ENCODE assay signal across 20 cellular contexts in the genomic region with DNA sequence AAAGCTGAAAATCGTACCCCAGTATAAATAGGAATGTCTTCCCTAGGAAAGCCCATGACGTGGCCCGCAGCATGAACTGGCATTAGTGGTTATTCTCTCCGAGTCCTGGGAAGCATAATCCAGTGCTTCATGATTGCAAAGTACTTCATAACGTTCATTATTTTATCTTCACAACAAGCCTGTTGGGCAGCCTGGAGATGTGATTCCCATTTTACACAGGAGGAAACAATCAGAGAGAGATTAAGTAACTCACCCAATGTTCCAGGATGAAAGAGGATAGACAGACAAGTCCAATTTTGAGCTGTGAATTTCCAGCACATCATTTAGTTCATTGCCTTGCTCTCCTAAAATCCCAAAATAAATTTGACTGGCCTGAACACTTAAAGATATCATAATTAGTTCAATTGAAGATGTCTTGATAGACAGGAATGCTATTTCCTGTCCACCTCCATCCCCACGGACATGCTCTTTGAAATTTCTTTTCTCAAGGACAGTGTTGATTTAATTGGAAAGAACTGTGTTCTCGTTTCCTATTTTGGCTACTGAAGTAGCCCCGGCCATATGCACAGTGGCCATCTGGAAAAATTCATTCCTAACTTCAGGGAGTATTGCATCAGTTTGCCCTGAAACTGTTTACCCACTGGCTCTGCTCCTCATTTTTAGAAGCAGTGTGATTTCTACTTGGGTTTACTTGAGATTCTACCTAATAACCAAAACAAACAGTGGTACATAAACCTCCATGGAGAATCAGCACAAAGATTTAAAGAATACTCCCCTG.
A peak's percentile ranks its signal among the peaks of the same experiment; 100 is the strongest.
DNase-seq lines count a peak whose midpoint lies in the region; ATAC-seq lines count a peak whose summit lies in the region.
"Had no signal": no experiment of that assay in that cellular context is flagged by ENCODE, and none has a peak within 500 bp of the region (broad histone marks: within the 10 kb centered on the region; RNA-seq: fewer than 3 reads in every experiment).

No MANE protein-coding gene starts in this region.

- H3K36me3 ChIP-seq in ACC112 (ENCODE audit: insufficient read depth, low read length) (no peaks in the 10 kb centered on the region), GM23248 (ENCODE audit: low read depth) (no peaks in the 10 kb centered on the region)

- no peak overlapping the region for H3K9ac ChIP-seq in GM23248

- H3K27ac ChIP-seq in ACC112 (ENCODE audit: low read depth, low read length) (no peak overlapping the region), GM23248 (no peak overlapping the region)
- H3K27ac ChIP-seq: SK-N-MC had no signal

- H3K27me3 ChIP-seq in ACC112 (ENCODE audit: insufficient read depth, low read length): no peaks in the 10 kb centered on the region
- H3K27me3 ChIP-seq in GM23248 (replicated peaks; ENCODE audit: insufficient read depth): no peaks in the 10 kb centered on the region

- H3K4me3 ChIP-seq in ACC112 (ENCODE audit: low read depth, low read length): no peak overlapping the region
- no peak overlapping the region for H3K4me3 ChIP-seq in GM23248
- H3K4me3 ChIP-seq: SK-N-MC had no signal

- 15 to 17% methylated on average over 8 of the region's 8 CpGs for WGBS in GM23248 (ENCODE audit: low coverage in 1 of 2, low lambda C conversion rate in 2 of 2, missing lambda C conversion rate in 2 of 2), 2 experiments

- no peaks in the 10 kb centered on the region for H4K20me1 ChIP-seq in GM23248 (ENCODE audit: insufficient read depth)

- ATAC-seq in left ventricle myocardium superior (peak; percentile 90), GM19023 (IDR thresholded peaks at IDR 0.05; ENCODE audit: unreplicated experiment) (no peak), GM18873 (IDR thresholded peaks at IDR 0.05; ENCODE audit: low FRiP score, unreplicated experiment) (no peak)
- ATAC-seq: HCT116 had no signal

- H3K9me2 ChIP-seq in GM23248 (ENCODE audit: insufficient read depth): no peaks in the 10 kb centered on the region

- H2AFZ ChIP-seq in ACC112 (ENCODE audit: low read length, unreplicated experiment): peak overlapping the region; percentile 44
- 0 out of 2 replicates have a peak overlapping the region, but pooled peaks have one; percentile 16 for H2AFZ ChIP-seq in GM23248

- in situ Hi-C loops in GM23248 (cut with MboI): no loop called here

- no peaks in the 10 kb centered on the region for H3F3A ChIP-seq in GM23248 (ENCODE audit: insufficient read depth)

- no peaks in the 10 kb centered on the region for H3K79me2 ChIP-seq in ACC112 (ENCODE audit: control insufficient read depth, insufficient read depth, low read length, unreplicated experiment)
- H3K79me2 ChIP-seq in GM23248 (ENCODE audit: insufficient read depth): no peaks in the 10 kb centered on the region

- H3K9me3 ChIP-seq in GM23248 (ENCODE audit: low read depth): no peaks in the 10 kb centered on the region

- DNase-seq in GM23248 (no peak), dedifferentiated amniotic fluid mesenchymal stem cell (ENCODE audit: extremely low spot score) (peak; percentile 38), left ventricle myocardium superior (no peak), NOMO-1 (lab: John Stamatoyannopoulos, UW; ENCODE audit: unreplicated experiment in 2 of 2) (no peak)
- DNase-seq in activated CD8-positive, alpha-beta memory T cell treated with anti-CD3 and anti-CD28 coated beads for 24 hours: no peak
- DNase-seq: ACHN; C1 segment of cervical spinal cord; CD8-positive, alpha-beta memory T cell; DMS79; NCI-H1092 treated with DMSO at 0.1 percent for 48 hours; NCI-H2081; NCI-H2171 treated with DMSO at 0.1 percent for 48 hours; NCI-H69; NK-92 treated with Interleukin-12 subunit alpha and Interleukin-12 subunit beta, amount 100 ng/mL, for 24 hours; SHP77 had no signal

- H3K4me1 ChIP-seq in ACC112 (ENCODE audit: control insufficient read depth, insufficient read depth, low read length, unreplicated experiment): peaks cover 9% of the 10 kb centered on the region
- no peaks in the 10 kb centered on the region for H3K4me1 ChIP-seq in GM23248 (ENCODE audit: insufficient read depth)

- H3K4me2 ChIP-seq in GM23248 (ENCODE audit: unreplicated experiment): no peak overlapping the region

- intact Hi-C loops in left ventricle myocardium superior (cut with micrococcal nuclease): no loop called here
